In genomic region chr1:204466416-204467405, GRCh38 we compare ENCODE assay signal across 11 cellular contexts. TPM values are rescaled to one million over a fixed set of nuclear protein-coding genes. Genes with fewer than 3 reads are reported as not detected.
DNase-seq lines count a peak whose midpoint lies in the region; ATAC-seq, FAIRE-seq and TF ChIP-seq lines count a peak whose summit lies in the region.
"Had no signal": no experiment of that assay in that cellular context is flagged by ENCODE, and none has a peak within 500 bp of the region (broad histone marks: within the 10 kb centered on the region; RNA-seq: fewer than 3 reads in every experiment).

No MANE protein-coding gene starts in this region.

- intact Hi-C loops in Right ventricle myocardium superior (cut with DNase I) (no loop called here), psoas muscle (cut with DNase I) (loop anchor here in 1 of 2 donors (2.0 kb wide), 1 partner anchor 16 kb away; no protein-coding TSS in a partner anchor), posterior vena cava (cut with DNase I) (no loop called here)

- H3K27ac ChIP-seq in Peyer's patch (peak overlapping the region; percentile 30 to 69 (median 58)), psoas muscle (peak overlapping the region; percentile 82)
- H3K27ac ChIP-seq: ovary had no signal

- 14 to 30% (median 15%) methylated on average over 17 of the region's 17 CpGs for WGBS in psoas muscle, 3 donors

- DNase-seq in Peyer's patch = no peak
- DNase-seq in Right ventricle myocardium superior = peak; percentile 55
- peak; percentile 39 to 80 for DNase-seq in psoas muscle
- no peak for DNase-seq in posterior vena cava (ENCODE audit: low spot score)
- DNase-seq in urothelium cell line (ENCODE audit: low spot score) = no peak
- DNase-seq in GM19238 (ENCODE audit: insufficient read length, low spot score) = no peak
- no peak for DNase-seq in NCI-H2171 (lab: John Stamatoyannopoulos, UW)
- DNase-seq: activated naive CD4-positive, alpha-beta T cell treated with Interleukin-2 at 50 U/mL for 16 hours; DMS79 treated with DMSO at 0.1 percent for 48 hours; ovary had no signal

- H3K27me3 ChIP-seq in Peyer's patch (no peaks in the 10 kb centered on the region), psoas muscle (ENCODE audit: insufficient read depth in 3 of 3, low read length in 2 of 3) (no peaks in the 10 kb centered on the region)
- H3K27me3 ChIP-seq: ovary had no signal

- H3K9me3 ChIP-seq in Peyer's patch = no peaks in the 10 kb centered on the region
- no peaks in the 10 kb centered on the region for H3K9me3 ChIP-seq in psoas muscle
- H3K9me3 ChIP-seq: ovary had no signal

- H3K4me1 ChIP-seq in Peyer's patch = peaks cover 0 to 34% (median 18%) of the 10 kb centered on the region in 4 donors
- peaks cover 60% of the 10 kb centered on the region for H3K4me1 ChIP-seq in psoas muscle

- no peak overlapping the region for H3K4me3 ChIP-seq in Peyer's patch
- H3K4me3 ChIP-seq in psoas muscle = peak overlapping the region; percentile 67
- H3K4me3 ChIP-seq: ovary had no signal

- FAIRE-seq in urothelium cell line (lab: Jason Lieb, UNC) = no peak

- TF ChIP-seq POLR2A in Peyer's patch (IDR thresholded peaks at IDR 0.05) = no peak

- TF ChIP-seq CTCF in Peyer's patch (IDR thresholded peaks at IDR 0.05) (no peak), psoas muscle (IDR thresholded peaks at IDR 0.05) (no peak)

- ATAC-seq in GM18873 (IDR thresholded peaks at IDR 0.05; ENCODE audit: low FRiP score, unreplicated experiment) (peak; percentile 7), Right ventricle myocardium superior (ENCODE audit: poor library complexity) (peak; percentile 75), psoas muscle (peak; percentile 84 to 96 (median 92))

- H3K36me3 ChIP-seq in Peyer's patch = peaks cover 0 to 74% (median 0%) of the 10 kb centered on the region in 3 donors
- peaks cover 0 to 10% of the 10 kb centered on the region in 2 donors for H3K36me3 ChIP-seq in psoas muscle (ENCODE audit: insufficient read depth in 1 of 2, low read depth in 1 of 2)
- H3K36me3 ChIP-seq: ovary had no signal

RNA-seq across cellular contexts. Expression of gene PIK3C2B, which starts 27.9 kb away (rescaled TPM):
- total RNA-seq in Peyer's patch = 100 to 1,000 TPM in 3 of 4 donors, 10 to 100 TPM in 1; 68.5 to 162 (median 134) TPM
- 17.7 TPM for total RNA-seq in Right ventricle myocardium superior
- total RNA-seq in psoas muscle = 10 to 100 TPM in 3 of 4 donors, 1 to 10 TPM in 1; 8.2 to 20.9 (median 13.9) TPM
- 1 to 10 TPM; 1.9 to 3.9 (median 1.9) TPM for polyA plus RNA-seq in psoas muscle
- 10 to 100 TPM; 33.7 to 36.9 TPM for total RNA-seq in posterior vena cava

RNA-seq across cellular contexts. Expression of gene MDM4, which starts 49.5 kb away (rescaled TPM):
- total RNA-seq in Peyer's patch (100 to 1,000 TPM in 3 of 4 donors, 10 to 100 TPM in 1; 83.0 to 227 (median 125) TPM), Right ventricle myocardium superior (24.2 TPM), psoas muscle (10 to 100 TPM; 33.4 to 67.0 (median 41.1) TPM), posterior vena cava (10 to 100 TPM; 65.1 to 75.9 TPM)
- 1 to 10 TPM; 5.0 to 8.3 (median 6.5) TPM for polyA plus RNA-seq in psoas muscle

RNA-seq across cellular contexts. Expression of gene PPP1R15B, which starts 55.1 kb away (rescaled TPM):
- total RNA-seq in Peyer's patch (10 to 100 TPM; 33.8 to 90.5 (median 72.3) TPM), Right ventricle myocardium superior (19.7 TPM), psoas muscle (10 to 100 TPM; 15.5 to 35.2 (median 26.0) TPM), posterior vena cava (10 to 100 TPM; 33.2 to 45.7 TPM)
- 10 to 100 TPM; 12.2 to 23.9 (median 12.9) TPM for polyA plus RNA-seq in psoas muscle

Comparison
In these comparisons a context has a peak if more than half of its experiments do, and no peak if none do; other contexts are left out.
1. ATAC-seq: peak in every context shown above with its lines; median percentile 92 in psoas muscle; 75 in Right ventricle myocardium superior; 7 in GM18873.
2. DNase-seq: peak in Right ventricle myocardium superior (single experiment) and psoas muscle (2 of 2); none in Peyer's patch (0 of 3), posterior vena cava (single experiment), urothelium cell line (single experiment), GM19238 (single experiment) and NCI-H2171 (single experiment).